In genomic region chr5:163190762-163191161, GRCh38 we compare ENCODE assay signal across 1 cellular context.
TF ChIP-seq lines count a peak whose summit lies in the region.

No MANE protein-coding gene starts in this region.

TF ChIP-seq in WTC11, 78 proteins besides CTCF, POLR2A, EP300 and RAD21 (continued from another document):
- TF ChIP-seq, protein P1, sequence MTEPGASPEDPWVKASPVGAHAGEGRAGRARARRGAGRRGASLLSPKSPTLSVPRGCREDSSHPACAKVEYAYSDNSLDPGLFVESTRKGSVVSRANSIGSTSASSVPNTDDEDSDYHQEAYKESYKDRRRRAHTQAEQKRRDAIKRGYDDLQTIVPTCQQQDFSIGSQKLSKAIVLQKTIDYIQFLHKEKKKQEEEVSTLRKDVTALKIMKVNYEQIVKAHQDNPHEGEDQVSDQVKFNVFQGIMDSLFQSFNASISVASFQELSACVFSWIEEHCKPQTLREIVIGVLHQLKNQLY (CRISPR knock-in tag; IDR thresholded peaks at IDR 0.05), result no peak
- no peak for TF ChIP-seq ELF4 (CRISPR knock-in tag; IDR thresholded peaks at IDR 0.05; ENCODE audit: low read depth)
- TF ChIP-seq AFF4 (CRISPR knock-in tag; IDR thresholded peaks at IDR 0.05; ENCODE audit: borderline replicate concordance), result no peak
- no peak for TF ChIP-seq RORB (CRISPR knock-in tag; IDR thresholded peaks at IDR 0.05)
- TF ChIP-seq ZNF263 (CRISPR knock-in tag; IDR thresholded peaks at IDR 0.05; ENCODE audit: low read depth), result no peak
- TF ChIP-seq, protein P2, sequence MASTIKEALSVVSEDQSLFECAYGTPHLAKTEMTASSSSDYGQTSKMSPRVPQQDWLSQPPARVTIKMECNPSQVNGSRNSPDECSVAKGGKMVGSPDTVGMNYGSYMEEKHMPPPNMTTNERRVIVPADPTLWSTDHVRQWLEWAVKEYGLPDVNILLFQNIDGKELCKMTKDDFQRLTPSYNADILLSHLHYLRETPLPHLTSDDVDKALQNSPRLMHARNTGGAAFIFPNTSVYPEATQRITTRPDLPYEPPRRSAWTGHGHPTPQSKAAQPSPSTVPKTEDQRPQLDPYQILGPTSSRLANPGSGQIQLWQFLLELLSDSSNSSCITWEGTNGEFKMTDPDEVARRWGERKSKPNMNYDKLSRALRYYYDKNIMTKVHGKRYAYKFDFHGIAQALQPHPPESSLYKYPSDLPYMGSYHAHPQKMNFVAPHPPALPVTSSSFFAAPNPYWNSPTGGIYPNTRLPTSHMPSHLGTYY (CRISPR knock-in tag; IDR thresholded peaks at IDR 0.05), result no peak
- TF ChIP-seq IRF2 (CRISPR knock-in tag; IDR thresholded peaks at IDR 0.05; ENCODE audit: borderline replicate concordance, low read depth), result no peak
- no peak for TF ChIP-seq NR3C1 (CRISPR knock-in tag; conservative IDR thresholded peaks at IDR 0.05; ENCODE audit: low read depth)
